In genomic region chr15:27231811-27232210, GRCh38 we compare ENCODE assay signal across 1 cellular context.
A peak's percentile ranks its signal among the peaks of the same experiment; 100 is the strongest.
TF ChIP-seq lines count a peak whose summit lies in the region.

No MANE protein-coding gene starts in this region.

TF ChIP-seq in K562, 482 proteins besides CTCF, POLR2A, EP300 and RAD21 (continued from another document):
- TF ChIP-seq, protein P1, sequence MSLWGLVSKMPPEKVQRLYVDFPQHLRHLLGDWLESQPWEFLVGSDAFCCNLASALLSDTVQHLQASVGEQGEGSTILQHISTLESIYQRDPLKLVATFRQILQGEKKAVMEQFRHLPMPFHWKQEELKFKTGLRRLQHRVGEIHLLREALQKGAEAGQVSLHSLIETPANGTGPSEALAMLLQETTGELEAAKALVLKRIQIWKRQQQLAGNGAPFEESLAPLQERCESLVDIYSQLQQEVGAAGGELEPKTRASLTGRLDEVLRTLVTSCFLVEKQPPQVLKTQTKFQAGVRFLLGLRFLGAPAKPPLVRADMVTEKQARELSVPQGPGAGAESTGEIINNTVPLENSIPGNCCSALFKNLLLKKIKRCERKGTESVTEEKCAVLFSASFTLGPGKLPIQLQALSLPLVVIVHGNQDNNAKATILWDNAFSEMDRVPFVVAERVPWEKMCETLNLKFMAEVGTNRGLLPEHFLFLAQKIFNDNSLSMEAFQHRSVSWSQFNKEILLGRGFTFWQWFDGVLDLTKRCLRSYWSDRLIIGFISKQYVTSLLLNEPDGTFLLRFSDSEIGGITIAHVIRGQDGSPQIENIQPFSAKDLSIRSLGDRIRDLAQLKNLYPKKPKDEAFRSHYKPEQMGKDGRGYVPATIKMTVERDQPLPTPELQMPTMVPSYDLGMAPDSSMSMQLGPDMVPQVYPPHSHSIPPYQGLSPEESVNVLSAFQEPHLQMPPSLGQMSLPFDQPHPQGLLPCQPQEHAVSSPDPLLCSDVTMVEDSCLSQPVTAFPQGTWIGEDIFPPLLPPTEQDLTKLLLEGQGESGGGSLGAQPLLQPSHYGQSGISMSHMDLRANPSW (CRISPR knock-in tag; IDR thresholded peaks at IDR 0.05) = no peak
- TF ChIP-seq ZNF324 (CRISPR knock-in tag; IDR thresholded peaks at IDR 0.05) = no peak
- no peak for TF ChIP-seq GTF2A2 (tag; IDR thresholded peaks at IDR 0.05)
- no peak for TF ChIP-seq KAT7 (CRISPR knock-in tag; IDR thresholded peaks at IDR 0.05; ENCODE audit: borderline replicate concordance)
- TF ChIP-seq ZNF75A (CRISPR knock-in tag; IDR thresholded peaks at IDR 0.05) = no peak
- TF ChIP-seq C11orf30 (IDR thresholded peaks at IDR 0.05; ENCODE audit: low read depth) = peak; percentile 49
- no peak for TF ChIP-seq IRF9 (tag; IDR thresholded peaks at IDR 0.05)
- TF ChIP-seq XRCC4 (IDR thresholded peaks at IDR 0.05; ENCODE audit: extremely low read depth, insufficient read depth, insufficient read length) = no peak
- TF ChIP-seq ZNF3 (CRISPR knock-in tag; IDR thresholded peaks at IDR 0.05) = no peak
